1 cellular context compared by ENCODE assay signal in genomic region chr11:110297082-110297725, GRCh38.
TF ChIP-seq lines count a peak whose summit lies in the region.

No MANE protein-coding gene starts in this region.

TF ChIP-seq in H1, 55 proteins besides CTCF, POLR2A, EP300 and RAD21 (continued from another document):
- no peak for TF ChIP-seq CBX5 (IDR thresholded peaks at IDR 0.05; ENCODE audit: low read depth, low read length)
- no peak for TF ChIP-seq FOSL1 (IDR thresholded peaks at IDR 0.05; ENCODE audit: insufficient read depth, low read depth, low read length)
- TF ChIP-seq RNF2 (IDR thresholded peaks at IDR 0.05; ENCODE audit: borderline replicate concordance, low read depth, low read length, missing control alignments, poor library complexity, severe bottlenecking) = no peak
TF ChIP-seq in H1: peak in this region for 0.
